In the genomic region with DNA sequence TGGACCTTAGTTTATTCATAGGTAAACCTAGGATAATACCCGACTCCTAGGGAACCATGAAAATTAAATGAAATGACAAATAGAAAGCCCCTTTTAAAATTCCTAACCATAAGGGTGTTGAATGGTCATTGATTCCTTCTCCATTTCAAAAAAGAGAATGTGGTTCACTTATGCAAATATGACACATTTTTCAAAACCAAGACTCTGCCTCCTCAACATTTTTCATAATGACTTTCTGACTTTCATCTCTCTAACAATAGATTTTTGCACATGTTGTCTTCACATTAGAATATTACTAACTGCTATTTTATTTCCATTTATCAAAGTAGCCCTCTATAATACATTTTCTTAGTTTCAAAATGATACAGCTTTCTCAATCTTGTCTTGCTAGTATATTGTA, we compare ENCODE assay signal across 1 cellular context.
TF ChIP-seq lines count a peak whose summit lies in the region.

No MANE protein-coding gene starts in this region.

TF ChIP-seq in GM12878, 131 proteins besides CTCF, POLR2A, EP300 and RAD21 (continued from another document):
- TF ChIP-seq HDAC2 (IDR thresholded peaks at IDR 0.05) (no peak), IKZF2 (IDR thresholded peaks at IDR 0.05) (no peak), ASH2L (IDR thresholded peaks at IDR 0.05; ENCODE audit: borderline replicate concordance, low read depth) (no peak), RCOR1 (conservative IDR thresholded peaks at IDR 0.05; ENCODE audit: low read depth, low read length) (no peak), ZNF274 (IDR thresholded peaks at IDR 0.05; ENCODE audit: insufficient read depth, insufficient read length) (no peak), GABPA (IDR thresholded peaks at IDR 0.05; ENCODE audit: low read depth) (no peak), ZZZ3 (IDR thresholded peaks at IDR 0.05; ENCODE audit: control insufficient read depth, insufficient read length, low read depth) (no peak), BMI1 (IDR thresholded peaks at IDR 0.05; ENCODE audit: borderline replicate concordance) (no peak), MLLT1 (IDR thresholded peaks at IDR 0.05) (no peak), TARDBP (IDR thresholded peaks at IDR 0.05; ENCODE audit: borderline replicate concordance) (no peak), CBX3 (IDR thresholded peaks at IDR 0.05; ENCODE audit: borderline replicate concordance, low read depth) (no peak), MYC (IDR thresholded peaks at IDR 0.05; ENCODE audit: insufficient read depth, insufficient read length, insufficient replicate concordance, low read length, severe bottlenecking) (no peak), NFIC (IDR thresholded peaks at IDR 0.05; ENCODE audit: low read depth, low read length) (no peak), TBL1XR1 (IDR thresholded peaks at IDR 0.05; ENCODE audit: low read depth, low read length) (no peak), ELK1 (IDR thresholded peaks at IDR 0.05; ENCODE audit: low read depth, low read length) (no peak)
